In genomic region chr17:69609495-69610315, GRCh38 we compare ENCODE assay signal across 8 cellular contexts.
DNase-seq lines count a peak whose midpoint lies in the region; ATAC-seq and TF ChIP-seq lines count a peak whose summit lies in the region.

No MANE protein-coding gene starts in this region.

- no peaks in the 10 kb centered on the region for H3K27me3 ChIP-seq in BE2C

- no peak for ATAC-seq in HG02870 (IDR thresholded peaks at IDR 0.05; ENCODE audit: unreplicated experiment)
- ATAC-seq in HG03378 (IDR thresholded peaks at IDR 0.05; ENCODE audit: unreplicated experiment), result no peak
- ATAC-seq in GM21717 (IDR thresholded peaks at IDR 0.05; ENCODE audit: unreplicated experiment), result no peak

- DNase-seq in BE2C, result no peak
- DNase-seq in HT-29 (ENCODE audit: low spot score), result peak; percentile 41
- DNase-seq in iris pigment epithelial cell (ENCODE audit: low read depth), result peak; percentile 60
- no peak for DNase-seq in NK-92 treated with Interleukin-12 subunit alpha and Interleukin-12 subunit beta, amount 100 ng/mL, for 24 hours (lab: John Stamatoyannopoulos, UW)

- H3K36me3 ChIP-seq in BE2C, result no peaks in the 10 kb centered on the region

- H3K4me3 ChIP-seq in BE2C (ENCODE audit: low read depth, low read length) (no peak overlapping the region), WI38 (ENCODE audit: low read depth, low read length) (peak overlapping the region; percentile 20)

- TF ChIP-seq CTCF in BE2C (IDR thresholded peaks at IDR 0.05; ENCODE audit: low read depth, low read length) (peak; percentile 77), WI38 (IDR thresholded peaks at IDR 0.05; ENCODE audit: low read depth, low read length) (peak; percentile 75)

- H3K4me1 ChIP-seq in BE2C, result no peaks in the 10 kb centered on the region

- no peaks in the 10 kb centered on the region for H3K9me3 ChIP-seq in BE2C

Comparison
In these comparisons a context has a peak if more than half of its experiments do, and no peak if none do; other contexts are left out.
1. DNase-seq: peak in HT-29 (single experiment) and iris pigment epithelial cell (single experiment); none in BE2C (single experiment) and NK-92 treated with Interleukin-12 subunit alpha and Interleukin-12 subunit beta, amount 100 ng/mL, for 24 hours (single experiment).